19 cellular contexts compared by ENCODE assay signal in genomic region chr9:136951541-136952353, GRCh38. TPM values are rescaled to one million over a fixed set of nuclear protein-coding genes. Genes with fewer than 3 reads are reported as not detected.
DNase-seq lines count a peak whose midpoint lies in the region; ATAC-seq and TF ChIP-seq lines count a peak whose summit lies in the region.
"Had no signal": no experiment of that assay in that cellular context is flagged by ENCODE, and none has a peak within 500 bp of the region (broad histone marks: within the 10 kb centered on the region; RNA-seq: fewer than 3 reads in every experiment).

Gene LCN12, plus strand, starts transcription at chr9:136952273. Its CDS starts 55 bp downstream, at chr9:136952328.

- peak within 1 kb of the TSS; percentile 59 to 92 (median 88) for H3K27ac ChIP-seq in tibial nerve
- H3K27ac ChIP-seq: GM23248 had no signal

- H3K4me3 ChIP-seq in mucosa of descending colon (no peak within 1 kb of the TSS), tibial nerve (no peak within 1 kb of the TSS)
- H3K4me3 ChIP-seq: GM23248 had no signal

- TF ChIP-seq EP300 in tibial nerve (IDR thresholded peaks at IDR 0.05) = no peak

- peaks cover 38% of the 10 kb centered on the region for H3K4me1 ChIP-seq in mucosa of descending colon (ENCODE audit: low read depth)
- H3K4me1 ChIP-seq in tibial nerve = peaks cover 0 to 60% (median 34%) of the 10 kb centered on the region in 4 donors

- TF ChIP-seq POLR2A in tibial nerve (IDR thresholded peaks at IDR 0.05) = no peak

- no peaks in the 10 kb centered on the region for H3K9me3 ChIP-seq in mucosa of descending colon
- H3K9me3 ChIP-seq in tibial nerve = no peaks in the 10 kb centered on the region
- H3K9me3 ChIP-seq: esophagus muscularis mucosa, thoracic aorta had no signal

- TF ChIP-seq CTCF in mucosa of descending colon (IDR thresholded peaks at IDR 0.05) (no peak), tibial nerve (IDR thresholded peaks at IDR 0.05) (no peak)

- intact Hi-C loops in Right ventricle myocardium inferior (cut with DNase I) = loop anchor here (2.0 kb wide), 1 partner anchor 39 kb away; no protein-coding TSS in a partner anchor
- intact Hi-C loops in mucosa of descending colon (cut with DNase I, micrococcal nuclease) = no loop called here

- peak; percentile 20 for DNase-seq in NCI-H510A treated with DMSO at 0.1 percent for 48 hours (lab: John Stamatoyannopoulos, UW)
- no peak for DNase-seq in NCI-H510A (lab: John Stamatoyannopoulos, UW)
- peak; percentile 46 for DNase-seq in Right ventricle myocardium inferior (ENCODE audit: missing footprints)
- peak; percentile 47 to 63 (median 55) for DNase-seq in mucosa of descending colon
- no peak for DNase-seq in tibial nerve (ENCODE audit: low spot score in 2 of 2)
- DNase-seq in NCI-H1048 (lab: John Stamatoyannopoulos, UW) = no peak
- DNase-seq in NCI-H1092 treated with DMSO at 0.1 percent for 48 hours (lab: John Stamatoyannopoulos, UW) = no peak
- DNase-seq: activated effector memory CD4-positive, alpha-beta T cell treated with Interleukin-2 at 50 U/mL for 16 hours; CD4-positive, CD25-positive, alpha-beta regulatory T cell; cortex of kidney; GM23248; kidney glomerular epithelial cell; NCI-H2081 treated with DMSO at 0.1 percent for 48 hours; NCI-H774; stimulated activated CD4-positive, alpha-beta T cell treated with anti-CD3 and anti-CD28 coated beads, Interleukin-2, amount 100 ng/mL, for 24 hours had no signal

- H3K9me3 Mint-ChIP-seq in stimulated activated memory B cell treated with anti-CD40 and anti-IgM and Interleukin-4, amounts not matched to agents 10 μg/mL and 1 μg/mL and 100 μg/mL, for 72 hours = peaks cover 4% of the 10 kb centered on the region

- no peaks in the 10 kb centered on the region for H3K27me3 ChIP-seq in tibial nerve
- H3K27me3 ChIP-seq: esophagus muscularis mucosa had no signal

- peaks cover 26% of the 10 kb centered on the region for H3K27me3 Mint-ChIP-seq in stimulated activated memory B cell treated with anti-CD40 and anti-IgM and Interleukin-4, amounts not matched to agents 10 μg/mL and 1 μg/mL and 100 μg/mL, for 72 hours

- H3K36me3 Mint-ChIP-seq in stimulated activated memory B cell treated with anti-CD40 and anti-IgM and Interleukin-4, amounts not matched to agents 10 μg/mL and 1 μg/mL and 100 μg/mL, for 72 hours = peaks cover 4% of the 10 kb centered on the region
- H3K36me3 Mint-ChIP-seq: CD4-positive, CD25-positive, alpha-beta regulatory T cell; WTC11 had no signal

- ATAC-seq in Right ventricle myocardium inferior (no peak), mucosa of descending colon (no peak)
- ATAC-seq in stimulated activated memory B cell treated with anti-CD40 and anti-IgM and Interleukin-4, amounts not matched to agents 10 μg/mL and 1 μg/mL and 100 μg/mL, for 72 hours = no peak
- ATAC-seq: WTC11 had no signal

- WGBS in tibial nerve, 2 donors = 53 to 64% methylated on average over 9 to 14 of the region's 14 CpGs

- H3K36me3 ChIP-seq in mucosa of descending colon (ENCODE audit: low read depth) (no peaks in the 10 kb centered on the region), tibial nerve (no peaks in the 10 kb centered on the region)
- H3K36me3 ChIP-seq: esophagus muscularis mucosa, thoracic aorta had no signal

- no peak within 1 kb of the TSS for H3K4me3 Mint-ChIP-seq in stimulated activated memory B cell treated with anti-CD40 and anti-IgM and Interleukin-4, amounts not matched to agents 10 μg/mL and 1 μg/mL and 100 μg/mL, for 72 hours

- H3K4me1 Mint-ChIP-seq in stimulated activated memory B cell treated with anti-CD40 and anti-IgM and Interleukin-4, amounts not matched to agents 10 μg/mL and 1 μg/mL and 100 μg/mL, for 72 hours = peaks cover 20% of the 10 kb centered on the region

- H3K27ac Mint-ChIP-seq in stimulated activated memory B cell treated with anti-CD40 and anti-IgM and Interleukin-4, amounts not matched to agents 10 μg/mL and 1 μg/mL and 100 μg/mL, for 72 hours = no peak within 1 kb of the TSS
- H3K27ac Mint-ChIP-seq: CD4-positive, CD25-positive, alpha-beta regulatory T cell; WTC11 had no signal

RNA-seq across cellular contexts. Expression of gene LCN12, which starts in this region (rescaled TPM):
- 2.9 TPM for total RNA-seq in Right ventricle myocardium inferior
- 10 to 100 TPM in 1 of 3 donors, 1 to 10 TPM in 2; 6.8 to 10.7 (median 7.6) TPM for total RNA-seq in mucosa of descending colon
- total RNA-seq in tibial nerve = 10 to 100 TPM in 2 of 4 donors, 1 to 10 TPM in 2; 2.4 to 16.8 (median 7.8) TPM
- total RNA-seq: esophagus muscularis mucosa, GM23248 had no signal

Comparison
In these comparisons a context has a peak if more than half of its experiments do, and no peak if none do; other contexts are left out.
1. DNase-seq: peak in NCI-H510A treated with DMSO at 0.1 percent for 48 hours (single experiment), Right ventricle myocardium inferior (single experiment) and mucosa of descending colon (3 of 3); none in NCI-H510A (single experiment), tibial nerve (0 of 2), NCI-H1048 (single experiment) and NCI-H1092 treated with DMSO at 0.1 percent for 48 hours (single experiment).